7 cellular contexts compared by ENCODE assay signal in the genomic region with DNA sequence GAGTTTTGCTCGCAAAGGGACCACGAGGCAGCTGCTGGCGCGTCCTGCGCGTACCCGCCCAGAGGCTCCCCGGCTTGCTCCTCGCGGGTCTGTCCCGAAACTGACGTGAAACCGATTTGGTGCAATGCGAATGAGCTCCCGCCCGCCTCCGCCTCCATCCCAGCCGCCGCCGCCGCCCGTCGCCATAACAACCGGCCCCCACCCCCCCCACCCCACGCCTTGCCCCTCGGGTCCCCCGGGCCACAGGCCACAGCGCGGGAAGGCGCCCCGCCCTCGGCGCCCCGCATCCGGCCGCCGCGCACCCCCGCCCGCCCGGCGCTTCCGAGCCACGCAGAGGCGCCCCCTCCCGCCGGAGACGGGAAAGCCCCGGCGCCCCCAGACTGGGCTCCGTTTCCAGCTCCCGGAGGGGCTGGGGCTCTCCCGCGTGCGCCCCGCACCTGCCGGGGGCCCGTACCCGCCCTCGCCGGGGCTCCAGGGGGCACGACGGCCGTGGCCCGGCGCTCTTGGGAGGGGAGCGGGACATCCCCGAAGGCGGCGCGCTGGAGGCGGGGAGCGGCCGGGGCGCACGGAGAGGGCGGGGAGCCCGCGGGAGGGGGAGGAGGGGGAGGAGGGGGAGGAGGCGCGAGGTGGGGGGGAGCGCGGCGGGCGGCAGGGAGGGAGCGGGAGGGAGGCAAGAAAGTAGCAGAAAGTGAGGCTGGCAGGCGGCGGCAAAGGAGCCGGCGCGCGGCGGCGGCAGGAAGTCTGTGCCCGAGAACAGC. TPM values are rescaled to one million over a fixed set of nuclear protein-coding genes. Genes with fewer than 3 reads are reported as not detected.
DNase-seq lines count a peak whose midpoint lies in the region; ATAC-seq and TF ChIP-seq lines count a peak whose summit lies in the region.

A gene (plus strand): TSS at position 678 of the 758 bp plus-strand sequence.

- dilution Hi-C loops in mammary epithelial cell (cut with HindIII; ENCODE audit: low sequenced_read_pairs): no loop called here

- RAD21 ChIA-PET in HCT116 (lab: Charles Lee; ENCODE audit: low non-redundant PET in 1 of 2, low total read pairs in 2 of 2, uncharacterized antibody in 2 of 2, unreplicated experiment in 2 of 2): no interaction called here

- H3K4me3 ChIP-seq in GM12875 (ENCODE audit: low read depth, low read length): peak within 1 kb of the TSS; percentile 96
- peak within 1 kb of the TSS; percentile 70 to 88 for H3K4me3 ChIP-seq in HCT116 (replicated peaks in 1 of 2; ENCODE audit: low read depth in 1 of 2, low read length in 2 of 2)
- peak within 1 kb of the TSS; percentile 69 for H3K4me3 ChIP-seq in WI38 (ENCODE audit: low read depth, low read length)
- H3K4me3 ChIP-seq in mammary epithelial cell (replicated peaks in 1 of 3; ENCODE audit: insufficient read depth in 1 of 3, low read depth in 2 of 3, low read length in 3 of 3): peak within 1 kb of the TSS; percentile 9 to 58 (median 56)

- CTCF ChIA-PET in HCT116 (lab: Charles Lee): interaction anchor here (1.0 kb wide), 1 partner anchor 307 kb away, joined by 3 read pairs; no protein-coding TSS in a partner anchor
- CTCF ChIA-PET in mammary epithelial cell (lab: Charles Lee; ENCODE audit: low non-redundant PET): interaction anchor here (0.7 to 0.9 kb wide), 2 partner anchors 84 to 85 kb away, joined by 3 to 22 read pairs; no protein-coding TSS in a partner anchor

- H2AFZ ChIP-seq in HCT116 (ENCODE audit: low read depth, low read length, poor library complexity, severe bottlenecking) (peak within 1 kb of the TSS; percentile 95), mammary epithelial cell (ENCODE audit: low read depth, low read length) (peak within 1 kb of the TSS; percentile 84)

- H3K9me3 ChIP-seq in HCT116 (ENCODE audit: control insufficient read depth in 1 of 2, insufficient read depth in 1 of 2, low read depth in 1 of 2, low read length in 2 of 2): no peaks in the 10 kb centered on the region
- no peaks in the 10 kb centered on the region for H3K9me3 ChIP-seq in mammary epithelial cell (replicated peaks; ENCODE audit: insufficient read depth, low read length)

- WGBS in mammary epithelial cell (ENCODE audit: low coverage, missing lambda C conversion rate): 0% methylated on average over 3 of the region's 95 CpGs

- peak within 1 kb of the TSS; percentile 60 for H3K9ac ChIP-seq in HCT116 (ENCODE audit: low read length)
- H3K9ac ChIP-seq in mammary epithelial cell (ENCODE audit: insufficient read depth, low read length): peak within 1 kb of the TSS; percentile 30

- H3K4me2 ChIP-seq in HCT116 (ENCODE audit: low read length) (peak within 1 kb of the TSS; percentile 93), mammary epithelial cell (ENCODE audit: insufficient read depth, low read depth, low read length) (peak within 1 kb of the TSS; percentile 100)

- no peak for DNase-seq in HCT116 (ENCODE audit: low read depth, low spot score)
- peak; percentile 48 for DNase-seq in NCI-H128 (lab: John Stamatoyannopoulos, UW; ENCODE audit: unreplicated experiment)
- peak; percentile 62 for DNase-seq in mammary epithelial cell
- peak; percentile 59 for DNase-seq in iris pigment epithelial cell (ENCODE audit: low read depth)
- peak; percentile 77 to 86 for DNase-seq in stimulated activated CD4-positive, alpha-beta T cell treated with anti-CD3 and anti-CD28 coated beads, Interleukin-15, amount 100 ng/mL, for 1 hour (ENCODE audit: low read depth in 1 of 2, low spot score in 1 of 2)

- TF ChIP-seq RAD21 in HCT116 (IDR thresholded peaks at IDR 0.05; ENCODE audit: low read depth): no peak

- intact Hi-C loops in HCT116 (cut with micrococcal nuclease): loop anchor here (5.0 to 10.0 kb wide), 2 partner anchors 74 to 358 kb away; no protein-coding TSS in a partner anchor
- intact Hi-C loops in mammary epithelial cell (cut with micrococcal nuclease): loop anchor here (2.0 kb wide), 2 partner anchors 14 to 84 kb away; no protein-coding TSS in a partner anchor

- H3K4me1 ChIP-seq in HCT116 (ENCODE audit: control insufficient read depth in 1 of 2, insufficient read depth in 2 of 2, low read length in 2 of 2): peaks cover 6 to 27% of the 10 kb centered on the region in 2 experiments; a peak in 3 of 4 replicates
- peaks cover 11% of the 10 kb centered on the region for H3K4me1 ChIP-seq in mammary epithelial cell (ENCODE audit: insufficient read depth, low read length)

- POLR2A ChIA-PET in HCT116 (lab: Charles Lee): no interaction called here

- peak within 1 kb of the TSS; percentile 54; the same call in 1 of the 2 replicates for H3K27ac ChIP-seq in HCT116 (ENCODE audit: low read depth, low read length)
- H3K27ac ChIP-seq in mammary epithelial cell (ENCODE audit: insufficient read depth, low read depth, low read length): no peak within 1 kb of the TSS

- TF ChIP-seq POLR2A in HCT116 (IDR thresholded peaks at IDR 0.05; ENCODE audit: borderline replicate concordance, extremely low read depth, insufficient read depth, insufficient read length): no peak

- H3K36me3 ChIP-seq in HCT116 (ENCODE audit: control insufficient read depth in 1 of 2, insufficient read depth in 2 of 2, low read length in 2 of 2) (no peaks in the 10 kb centered on the region), mammary epithelial cell (ENCODE audit: insufficient read depth, low read length) (no peaks in the 10 kb centered on the region)

- H3K9me2 ChIP-seq in HCT116 (ENCODE audit: insufficient read depth): no peaks in the 10 kb centered on the region

- H3K79me2 ChIP-seq in HCT116 (ENCODE audit: insufficient read depth, low read length) (no peaks in the 10 kb centered on the region), mammary epithelial cell (ENCODE audit: insufficient read depth, low read length) (no peaks in the 10 kb centered on the region)

- in situ Hi-C loops in mammary epithelial cell (cut with MboI; ENCODE audit: low sequenced_read_pairs in 2 of 2): no loop called here

- peak; percentile 72 for ATAC-seq in HCT116

- no TSS peak for BruUV-seq in HCT116 (replicated peaks; lab: Mats Ljungman, UMichigan)
- no TSS peak for BruUV-seq in mammary epithelial cell (replicated peaks; lab: Mats Ljungman, UMichigan)

- no peaks in the 10 kb centered on the region for H3K27me3 ChIP-seq in HCT116 (ENCODE audit: insufficient read depth, low read length)
- H3K27me3 ChIP-seq in mammary epithelial cell (ENCODE audit: insufficient read depth, low read length): no peaks in the 10 kb centered on the region

- TF ChIP-seq CTCF in GM12875 (IDR thresholded peaks at IDR 0.05; ENCODE audit: borderline replicate concordance, insufficient read depth, low read depth, low read length) (peak; percentile 48), HCT116 (IDR thresholded peaks at IDR 0.05 in 2 of 3, conservative IDR thresholded peaks at IDR 0.05 in 1 of 3; ENCODE audit: borderline replicate concordance in 1 of 3, insufficient read depth in 1 of 3, low read depth in 2 of 3, low read length in 2 of 3) (peak in 1 of 3 experiments; percentile 28; a peak in 2 of 6 replicates), WI38 (IDR thresholded peaks at IDR 0.05; ENCODE audit: low read depth, low read length) (no peak), mammary epithelial cell (conservative IDR thresholded peaks at IDR 0.05 in 1 of 2, IDR thresholded peaks at IDR 0.05 in 1 of 2; ENCODE audit: extremely low read depth in 1 of 2, insufficient read depth in 1 of 2, low read depth in 1 of 2, low read length in 2 of 2) (no peak)

- no peaks in the 10 kb centered on the region for H4K20me1 ChIP-seq in HCT116 (ENCODE audit: insufficient read depth)
- H4K20me1 ChIP-seq in mammary epithelial cell (ENCODE audit: insufficient read depth, low read length): no peaks in the 10 kb centered on the region

TF ChIP-seq in HCT116, 20 proteins besides CTCF, POLR2A, EP300 and RAD21 (continues in another document):
- TF ChIP-seq EGR1 (IDR thresholded peaks at IDR 0.05; ENCODE audit: low read depth) (no peak), FOSL1 (IDR thresholded peaks at IDR 0.05; ENCODE audit: low read depth) (no peak), SP1 (IDR thresholded peaks at IDR 0.05; ENCODE audit: low read depth) (no peak), TCF7L2 (IDR thresholded peaks at IDR 0.05; ENCODE audit: borderline replicate concordance, extremely low read depth, insufficient read depth, insufficient read length) (no peak), ZFX (IDR thresholded peaks at IDR 0.05) (no peak)
- TF ChIP-seq, protein P1, sequence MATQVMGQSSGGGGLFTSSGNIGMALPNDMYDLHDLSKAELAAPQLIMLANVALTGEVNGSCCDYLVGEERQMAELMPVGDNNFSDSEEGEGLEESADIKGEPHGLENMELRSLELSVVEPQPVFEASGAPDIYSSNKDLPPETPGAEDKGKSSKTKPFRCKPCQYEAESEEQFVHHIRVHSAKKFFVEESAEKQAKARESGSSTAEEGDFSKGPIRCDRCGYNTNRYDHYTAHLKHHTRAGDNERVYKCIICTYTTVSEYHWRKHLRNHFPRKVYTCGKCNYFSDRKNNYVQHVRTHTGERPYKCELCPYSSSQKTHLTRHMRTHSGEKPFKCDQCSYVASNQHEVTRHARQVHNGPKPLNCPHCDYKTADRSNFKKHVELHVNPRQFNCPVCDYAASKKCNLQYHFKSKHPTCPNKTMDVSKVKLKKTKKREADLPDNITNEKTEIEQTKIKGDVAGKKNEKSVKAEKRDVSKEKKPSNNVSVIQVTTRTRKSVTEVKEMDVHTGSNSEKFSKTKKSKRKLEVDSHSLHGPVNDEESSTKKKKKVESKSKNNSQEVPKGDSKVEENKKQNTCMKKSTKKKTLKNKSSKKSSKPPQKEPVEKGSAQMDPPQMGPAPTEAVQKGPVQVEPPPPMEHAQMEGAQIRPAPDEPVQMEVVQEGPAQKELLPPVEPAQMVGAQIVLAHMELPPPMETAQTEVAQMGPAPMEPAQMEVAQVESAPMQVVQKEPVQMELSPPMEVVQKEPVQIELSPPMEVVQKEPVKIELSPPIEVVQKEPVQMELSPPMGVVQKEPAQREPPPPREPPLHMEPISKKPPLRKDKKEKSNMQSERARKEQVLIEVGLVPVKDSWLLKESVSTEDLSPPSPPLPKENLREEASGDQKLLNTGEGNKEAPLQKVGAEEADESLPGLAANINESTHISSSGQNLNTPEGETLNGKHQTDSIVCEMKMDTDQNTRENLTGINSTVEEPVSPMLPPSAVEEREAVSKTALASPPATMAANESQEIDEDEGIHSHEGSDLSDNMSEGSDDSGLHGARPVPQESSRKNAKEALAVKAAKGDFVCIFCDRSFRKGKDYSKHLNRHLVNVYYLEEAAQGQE (IDR thresholded peaks at IDR 0.05; ENCODE audit: low read depth): no peak
- TF ChIP-seq, protein P2, sequence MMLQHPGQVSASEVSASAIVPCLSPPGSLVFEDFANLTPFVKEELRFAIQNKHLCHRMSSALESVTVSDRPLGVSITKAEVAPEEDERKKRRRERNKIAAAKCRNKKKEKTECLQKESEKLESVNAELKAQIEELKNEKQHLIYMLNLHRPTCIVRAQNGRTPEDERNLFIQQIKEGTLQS (IDR thresholded peaks at IDR 0.05): no peak
- TF ChIP-seq, protein P3, sequence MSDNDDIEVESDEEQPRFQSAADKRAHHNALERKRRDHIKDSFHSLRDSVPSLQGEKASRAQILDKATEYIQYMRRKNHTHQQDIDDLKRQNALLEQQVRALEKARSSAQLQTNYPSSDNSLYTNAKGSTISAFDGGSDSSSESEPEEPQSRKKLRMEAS (IDR thresholded peaks at IDR 0.05): no peak

RNA-seq across cellular contexts. Expression of the gene that starts here (rescaled TPM):
- 9.6 TPM for total RNA-seq in HCT116 (2021; ENCODE audit: unreplicated experiment)
- 4.8 and 6.0 TPM in 2 replicates for polyA plus RNA-seq in HCT116 (2012)
- total RNA-seq in mammary epithelial cell: 1 to 10 TPM in 1 of 2 donors, under 1 TPM in 1; 0.50 to 1.5 TPM
- polyA plus RNA-seq in mammary epithelial cell: 0.92 TPM
- 0.41 TPM for polyA minus RNA-seq in mammary epithelial cell
